In the genomic region with DNA sequence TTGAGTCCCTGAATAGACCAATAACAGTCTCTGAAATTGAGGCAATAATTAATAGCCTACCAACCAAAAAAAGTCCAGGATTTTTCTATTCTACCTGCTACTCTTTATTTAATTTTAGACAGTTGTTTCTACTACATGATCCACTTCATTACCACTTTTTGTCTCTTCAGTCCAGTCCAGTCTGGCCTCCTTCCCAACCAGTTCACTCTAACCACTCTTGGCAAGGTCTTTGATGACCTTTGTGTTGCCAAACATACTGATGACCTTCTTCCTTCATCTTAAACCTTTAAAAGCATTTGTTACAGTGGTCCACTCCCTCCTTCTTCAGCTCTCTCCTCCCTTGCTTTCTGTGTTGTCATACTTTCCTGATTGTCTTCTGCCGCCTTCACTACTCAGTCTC, we compare ENCODE assay signal across 33 cellular contexts.
"Had no signal": no experiment of that assay in that cellular context is flagged by ENCODE, and none has a peak within 500 bp of the region (broad histone marks: within the 10 kb centered on the region; RNA-seq: fewer than 3 reads in every experiment).

No MANE protein-coding gene starts in this region.

- H3K36me3 ChIP-seq: adrenal gland, ascending aorta, brain microvascular endothelial cell, breast epithelium, cardiac muscle cell had no signal

- H3K4me1 ChIP-seq: adrenal gland, ascending aorta, body of pancreas, breast epithelium had no signal

- ATAC-seq: activated naive CD4-positive, alpha-beta T cell treated with anti-CD3 and anti-CD28 coated beads, Interleukin-2, amount 50 U/mL, for 72 hours; activated naive CD8-positive, alpha-beta T cell treated with anti-CD3 and anti-CD28 coated beads, Interleukin-2, amount 50 U/mL, for 24 hours; activated T-cell treated with anti-CD3 and anti-CD28 coated beads, Interleukin-2, amount 50 U/mL, for 4 hours; activated T-cell treated with anti-CD3 and anti-CD28 coated beads, Interleukin-2, amount 50 U/mL, for 72 hours; activated T-helper 17 cell treated with anti-CD3 and anti-CD28 coated beads, Interleukin-2, amount 50 U/mL, for 72 hours; body of pancreas had no signal

- DNase-seq: activated effector memory CD4-positive, alpha-beta T cell treated with anti-CD3 and anti-CD28 coated beads, Interleukin-2, amount 50 U/mL, for 16 hours; activated effector memory CD4-positive, alpha-beta T cell treated with Interleukin-2 at 50 U/mL for 16 hours; activated gamma-delta T cell; activated gamma-delta T cell treated with Interleukin-2 at 50 U/mL for 16 hours; activated naive CD4-positive, alpha-beta T cell; activated naive CD4-positive, alpha-beta T cell treated with anti-CD3 and anti-CD28 coated beads for 36 hours; activated naive CD4-positive, alpha-beta T cell treated with anti-CD3 and anti-CD28 coated beads, Interleukin-2, amount 10 ng/mL, durations not matched to agents 7 days and 5 days; activated naive CD4-positive, alpha-beta T cell treated with anti-CD3 and anti-CD28 coated beads, Interleukin-2, amount 50 U/mL, for 16 hours; activated naive CD4-positive, alpha-beta T cell treated with Interleukin-2 at 50 U/mL for 16 hours; activated naive CD8-positive, alpha-beta T cell treated with anti-CD3 and anti-CD28 coated beads for 36 hours; activated naive CD8-positive, alpha-beta T cell treated with anti-CD3 and anti-CD28 coated beads, Interleukin-2, amount 10 ng/mL, durations not matched to agents 7 days and 5 days; activated naive CD8-positive, alpha-beta T cell treated with anti-CD3 and anti-CD28 coated beads, Interleukin-2, amount 50 U/mL, for 24 hours; activated T-cell treated with anti-CD3 and anti-CD28 coated beads, Interleukin-2, amount 50 U/mL, for 1 hour; activated T-cell treated with anti-CD3 and anti-CD28 coated beads, Interleukin-2, amount 50 U/mL, for 24 hours; activated T-cell treated with anti-CD3 and anti-CD28 coated beads, Interleukin-2, amount 50 U/mL, for 4 hours; activated T-cell treated with anti-CD3 and anti-CD28 coated beads, Interleukin-2, amount 50 U/mL, for 48 hours; activated T-cell treated with anti-CD3 and anti-CD28 coated beads, Interleukin-2, amount 50 U/mL, for 72 hours; adrenal gland; amniotic stem cell; amygdala; anterior cingulate cortex; aorta; body of pancreas; brain microvascular endothelial cell; caudate nucleus; central memory CD4-positive, alpha-beta T cell; cerebellar nuclear complex had no signal

- H3K27me3 ChIP-seq: ascending aorta, body of pancreas, brain microvascular endothelial cell, cardiac muscle cell had no signal

- H3K9me3 ChIP-seq: body of pancreas had no signal

- H3K4me3 ChIP-seq: adrenal gland, ascending aorta, body of pancreas, breast epithelium, cardiac muscle cell had no signal

- FAIRE-seq: bronchial epithelial cell had no signal

- H3K27ac ChIP-seq: adrenal gland, ascending aorta, body of pancreas, brain microvascular endothelial cell, breast epithelium, cardiac muscle cell had no signal
